In genomic region chr6:34546551-34547321, GRCh38 we compare ENCODE assay signal across 9 cellular contexts. TPM values are rescaled to one million over a fixed set of nuclear protein-coding genes. Genes with fewer than 3 reads are reported as not detected.
A peak's percentile ranks its signal among the peaks of the same experiment; 100 is the strongest.
DNase-seq lines count a peak whose midpoint lies in the region; ATAC-seq and TF ChIP-seq lines count a peak whose summit lies in the region.
"Had no signal": no experiment of that assay in that cellular context is flagged by ENCODE, and none has a peak within 500 bp of the region (broad histone marks: within the 10 kb centered on the region; RNA-seq: fewer than 3 reads in every experiment).

No MANE protein-coding gene starts in this region.

- no peaks in the 10 kb centered on the region for H3K9me3 ChIP-seq in GM23248 (ENCODE audit: low read depth)

- H3F3A ChIP-seq in GM23248 (ENCODE audit: insufficient read depth) = no peaks in the 10 kb centered on the region

- intact Hi-C loops in sciatic nerve (cut with DNase I) = no loop called here

- H3K9me2 ChIP-seq in GM23248 (ENCODE audit: insufficient read depth) = no peaks in the 10 kb centered on the region

- H4K20me1 ChIP-seq in GM23248 (ENCODE audit: insufficient read depth) = no peaks in the 10 kb centered on the region

- DNase-seq in GM23248 (peak; percentile 23), NCI-H510A (lab: John Stamatoyannopoulos, UW) (peak; percentile 82), fibroblast of pulmonary artery (ENCODE audit: low read depth) (peak; percentile 19), renal cortical epithelial cell (ENCODE audit: low read depth) (peak; percentile 49), MV-4-11 (lab: John Stamatoyannopoulos, UW) (no peak), SW 1271 (lab: John Stamatoyannopoulos, UW) (no peak), sciatic nerve (ENCODE audit: low spot score) (no peak)
- no peak for DNase-seq in stimulated activated CD4-positive, alpha-beta T cell treated with anti-CD3 and anti-CD28 coated beads, Interleukin-15, amount 100 ng/mL, for 24 hours

- H3K79me2 ChIP-seq in GM23248 (ENCODE audit: insufficient read depth) = no peaks in the 10 kb centered on the region

- H3K4me2 ChIP-seq in GM23248 (ENCODE audit: unreplicated experiment) = no peak overlapping the region

- in situ Hi-C loops in GM23248 (cut with MboI) = no loop called here

- TF ChIP-seq CTCF in fibroblast of pulmonary artery (IDR thresholded peaks at IDR 0.05; ENCODE audit: low read length, missing control alignments) = no peak

- WGBS in GM23248 (ENCODE audit: low coverage in 1 of 2, low lambda C conversion rate in 2 of 2, missing lambda C conversion rate in 2 of 2), 2 experiments = 11 to 13% methylated on average over 6 to 11 of the region's 11 CpGs

- no peak overlapping the region for H2AFZ ChIP-seq in GM23248

- no peak overlapping the region for H3K27ac ChIP-seq in GM23248

- H3K4me1 ChIP-seq in GM23248 (ENCODE audit: insufficient read depth) = no peaks in the 10 kb centered on the region

- no peak overlapping the region for H3K4me3 ChIP-seq in GM23248
- no peak overlapping the region for H3K4me3 ChIP-seq in fibroblast of pulmonary artery (replicated peaks; ENCODE audit: low read depth, low read length)

- no peak overlapping the region for H3K9ac ChIP-seq in GM23248

- no peaks in the 10 kb centered on the region for H3K27me3 ChIP-seq in GM23248 (replicated peaks; ENCODE audit: insufficient read depth)

- no peaks in the 10 kb centered on the region for H3K36me3 ChIP-seq in GM23248 (ENCODE audit: low read depth)

- no peak for ATAC-seq in sciatic nerve

RNA-seq across cellular contexts. Expression of gene SPDEF, which starts 9.4 kb away (rescaled TPM):
- not detected in 2 replicates for total RNA-seq in GM23248 (2014; rRNA removed; shearing (Covaris generic))
- not detected in 2 replicates for polyA plus RNA-seq in GM23248 (2016; fragmentation: Nextera tagmentation; extraction: Ambion mirVana)
- total RNA-seq in renal cortical epithelial cell = not detected in 2 replicates
- not detected for total RNA-seq in sciatic nerve
- total RNA-seq: skeletal muscle tissue had no signal

Comparison
In these comparisons a context has a peak if more than half of its experiments do, and no peak if none do; other contexts are left out.
1. DNase-seq: peak in GM23248 (single experiment), NCI-H510A (single experiment), fibroblast of pulmonary artery (single experiment) and renal cortical epithelial cell (single experiment); none in MV-4-11 (single experiment), SW 1271 (0 of 2), stimulated activated CD4-positive, alpha-beta T cell treated with anti-CD3 and anti-CD28 coated beads, Interleukin-15, amount 100 ng/mL, for 24 hours (single experiment) and sciatic nerve (single experiment).